16 cellular contexts compared by ENCODE assay signal in the genomic region with DNA sequence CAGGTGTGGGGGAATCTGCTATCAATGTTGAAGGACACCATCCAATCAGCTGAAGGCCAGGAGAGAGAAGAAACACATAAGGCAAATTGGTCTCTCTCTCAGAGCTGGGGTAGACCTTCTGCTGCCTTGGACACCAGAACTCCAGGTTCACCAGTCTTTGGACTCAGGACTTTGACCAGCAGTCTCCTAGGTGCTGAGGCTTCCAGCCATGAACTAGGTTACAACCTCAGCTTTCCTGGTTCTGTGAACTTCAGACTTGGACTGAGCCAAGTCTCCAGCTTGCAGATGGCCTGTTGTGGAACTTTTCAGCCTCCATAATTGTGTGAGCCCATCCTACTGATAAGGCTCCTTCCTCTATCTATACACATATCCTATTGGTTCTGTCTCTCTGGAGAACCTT. TPM values are rescaled to one million over a fixed set of nuclear protein-coding genes. Genes with fewer than 3 reads are reported as not detected.
DNase-seq lines count a peak whose midpoint lies in the region; ATAC-seq, FAIRE-seq and TF ChIP-seq lines count a peak whose summit lies in the region.
"Had no signal": no experiment of that assay in that cellular context is flagged by ENCODE, and none has a peak within 500 bp of the region (broad histone marks: within the 10 kb centered on the region; RNA-seq: fewer than 3 reads in every experiment).

No MANE protein-coding gene starts in this region.

- no peaks in the 10 kb centered on the region for H3K9me3 ChIP-seq in small intestine (ENCODE audit: control insufficient read depth, low read depth)
- H3K9me3 ChIP-seq: A549 had no signal

- FAIRE-seq in small intestine (lab: Jason Lieb, UNC), result no peak
- FAIRE-seq: A549 had no signal

- peaks cover 21% of the 10 kb centered on the region for H3K36me3 Mint-ChIP-seq in activated CD4-positive, alpha-beta T cell treated with anti-CD3 and anti-CD28 coated beads, Interleukin-2, amount 10 ng/mL, durations not matched to agents 24 days and 14 days (ENCODE audit: low read depth)
- H3K36me3 Mint-ChIP-seq in activated naive CD8-positive, alpha-beta T cell, result no peaks in the 10 kb centered on the region
- H3K36me3 Mint-ChIP-seq in activated naive CD8-positive, alpha-beta T cell treated with anti-CD3 and anti-CD28 coated beads for 36 hours, result peaks cover 2% of the 10 kb centered on the region

- H3K36me3 ChIP-seq in small intestine (ENCODE audit: control insufficient read depth in 2 of 2, insufficient read depth in 2 of 2, low read length in 2 of 2), result no peaks in the 10 kb centered on the region

- peak overlapping the region; percentile 98 for H3K27ac Mint-ChIP-seq in activated CD4-positive, alpha-beta T cell treated with anti-CD3 and anti-CD28 coated beads, Interleukin-2, amount 10 ng/mL, durations not matched to agents 24 days and 14 days
- peak overlapping the region; percentile 30 for H3K27ac Mint-ChIP-seq in activated naive CD8-positive, alpha-beta T cell
- no peak overlapping the region for H3K27ac Mint-ChIP-seq in activated naive CD8-positive, alpha-beta T cell treated with anti-CD3 and anti-CD28 coated beads for 36 hours
- H3K27ac Mint-ChIP-seq: CD4-positive, alpha-beta T cell; H9 had no signal

- no peak overlapping the region for H3K4me3 ChIP-seq in small intestine (ENCODE audit: low read depth in 1 of 2, low read length in 2 of 2)
- H3K4me3 ChIP-seq: A549 had no signal

- no peak for DNase-seq in activated CD4-positive, alpha-beta T cell treated with anti-CD3 and anti-CD28 coated beads, Interleukin-2, amount 10 ng/mL, durations not matched to agents 24 days and 14 days
- DNase-seq in activated CD4-positive, alpha-beta T cell treated with anti-CD3 and anti-CD28 coated beads for 48 hours, result no peak
- DNase-seq in activated naive CD8-positive, alpha-beta T cell treated with anti-CD3 and anti-CD28 coated beads for 36 hours, result no peak
- peak; percentile 8 for DNase-seq in UCSD-AML1 (lab: John Stamatoyannopoulos, UW; ENCODE audit: unreplicated experiment)
- peak; percentile 72 for DNase-seq in small intestine
- DNase-seq: CD4-positive, alpha-beta T cell; DMS153; GDM1; H9; KG1; NCI-H1105 treated with DMSO at 0.1 percent for 48 hours; NCI-H1694; NCI-H2081 treated with DMSO at 0.1 percent for 48 hours had no signal

- no peaks in the 10 kb centered on the region for H3K4me1 ChIP-seq in small intestine (ENCODE audit: control insufficient read depth in 2 of 2, insufficient read depth in 1 of 2, low read depth in 1 of 2, low read length in 1 of 2)
- H3K4me1 ChIP-seq: A549 had no signal

- no peaks in the 10 kb centered on the region for H3K27me3 ChIP-seq in small intestine (ENCODE audit: control insufficient read depth in 2 of 2, insufficient read depth in 2 of 2, low read length in 2 of 2)

- peaks cover 61% of the 10 kb centered on the region for H3K4me1 Mint-ChIP-seq in activated CD4-positive, alpha-beta T cell treated with anti-CD3 and anti-CD28 coated beads, Interleukin-2, amount 10 ng/mL, durations not matched to agents 24 days and 14 days
- peaks cover 23% of the 10 kb centered on the region for H3K4me1 Mint-ChIP-seq in activated naive CD8-positive, alpha-beta T cell (ENCODE audit: low read depth)
- H3K4me1 Mint-ChIP-seq in activated naive CD8-positive, alpha-beta T cell treated with anti-CD3 and anti-CD28 coated beads for 36 hours, result peaks cover 21% of the 10 kb centered on the region

- peaks cover 7% of the 10 kb centered on the region for H3K9me3 Mint-ChIP-seq in activated CD4-positive, alpha-beta T cell treated with anti-CD3 and anti-CD28 coated beads, Interleukin-2, amount 10 ng/mL, durations not matched to agents 24 days and 14 days
- H3K9me3 Mint-ChIP-seq in activated naive CD8-positive, alpha-beta T cell (ENCODE audit: low read depth), result no peaks in the 10 kb centered on the region
- H3K9me3 Mint-ChIP-seq in activated naive CD8-positive, alpha-beta T cell treated with anti-CD3 and anti-CD28 coated beads for 36 hours, result no peaks in the 10 kb centered on the region
- H3K9me3 Mint-ChIP-seq: CD4-positive, alpha-beta T cell; H9 had no signal

- H3K4me3 Mint-ChIP-seq in activated CD4-positive, alpha-beta T cell treated with anti-CD3 and anti-CD28 coated beads, Interleukin-2, amount 10 ng/mL, durations not matched to agents 24 days and 14 days, result peak overlapping the region; percentile 84
- H3K4me3 Mint-ChIP-seq in activated naive CD8-positive, alpha-beta T cell, result no peak overlapping the region
- no peak overlapping the region for H3K4me3 Mint-ChIP-seq in activated naive CD8-positive, alpha-beta T cell treated with anti-CD3 and anti-CD28 coated beads for 36 hours
- H3K4me3 Mint-ChIP-seq: CD4-positive, alpha-beta T cell; H9 had no signal

- H3K27ac ChIP-seq in small intestine (ENCODE audit: low read depth in 1 of 2, low read length in 1 of 2), result no peak overlapping the region
- H3K27ac ChIP-seq: A549 had no signal

- no peaks in the 10 kb centered on the region for H3K27me3 Mint-ChIP-seq in activated CD4-positive, alpha-beta T cell treated with anti-CD3 and anti-CD28 coated beads, Interleukin-2, amount 10 ng/mL, durations not matched to agents 24 days and 14 days
- H3K27me3 Mint-ChIP-seq in activated naive CD8-positive, alpha-beta T cell, result no peaks in the 10 kb centered on the region
- peaks cover 8% of the 10 kb centered on the region for H3K27me3 Mint-ChIP-seq in activated naive CD8-positive, alpha-beta T cell treated with anti-CD3 and anti-CD28 coated beads for 36 hours
- H3K27me3 Mint-ChIP-seq: CD4-positive, alpha-beta T cell had no signal

- intact Hi-C loops in activated CD4-positive, alpha-beta T cell treated with anti-CD3 and anti-CD28 coated beads, Interleukin-2, amount 10 ng/mL, durations not matched to agents 24 days and 14 days (cut with micrococcal nuclease), result loop anchor here (1.0 to 10.0 kb wide), 6 partner anchors 21 to 397 kb away; a partner anchor contains a TSS

- no peak for ATAC-seq in SK-N-SH treated with all-trans-retinoic acid at 6 μM for 48 hours
- ATAC-seq: A549 had no signal

TF ChIP-seq in SK-N-SH treated with all-trans-retinoic acid at 6 μM for 48 hours, 23 proteins besides CTCF, POLR2A, EP300 and RAD21:
- TF ChIP-seq RARB (CRISPR knock-in tag; IDR thresholded peaks at IDR 0.05), result no peak
- no peak for TF ChIP-seq ZC3H10 (CRISPR knock-in tag; IDR thresholded peaks at IDR 0.05)
- TF ChIP-seq TCF4 (CRISPR knock-in tag; IDR thresholded peaks at IDR 0.05; ENCODE audit: borderline replicate concordance), result no peak
- no peak for TF ChIP-seq CSDC2 (CRISPR knock-in tag; IDR thresholded peaks at IDR 0.05)
- TF ChIP-seq, protein P1, sequence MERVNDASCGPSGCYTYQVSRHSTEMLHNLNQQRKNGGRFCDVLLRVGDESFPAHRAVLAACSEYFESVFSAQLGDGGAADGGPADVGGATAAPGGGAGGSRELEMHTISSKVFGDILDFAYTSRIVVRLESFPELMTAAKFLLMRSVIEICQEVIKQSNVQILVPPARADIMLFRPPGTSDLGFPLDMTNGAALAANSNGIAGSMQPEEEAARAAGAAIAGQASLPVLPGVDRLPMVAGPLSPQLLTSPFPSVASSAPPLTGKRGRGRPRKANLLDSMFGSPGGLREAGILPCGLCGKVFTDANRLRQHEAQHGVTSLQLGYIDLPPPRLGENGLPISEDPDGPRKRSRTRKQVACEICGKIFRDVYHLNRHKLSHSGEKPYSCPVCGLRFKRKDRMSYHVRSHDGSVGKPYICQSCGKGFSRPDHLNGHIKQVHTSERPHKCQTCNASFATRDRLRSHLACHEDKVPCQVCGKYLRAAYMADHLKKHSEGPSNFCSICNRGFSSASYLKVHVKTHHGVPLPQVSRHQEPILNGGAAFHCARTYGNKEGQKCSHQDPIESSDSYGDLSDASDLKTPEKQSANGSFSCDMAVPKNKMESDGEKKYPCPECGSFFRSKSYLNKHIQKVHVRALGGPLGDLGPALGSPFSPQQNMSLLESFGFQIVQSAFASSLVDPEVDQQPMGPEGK (CRISPR knock-in tag; IDR thresholded peaks at IDR 0.05; ENCODE audit: borderline replicate concordance), result no peak
- no peak for TF ChIP-seq BACH2 (CRISPR knock-in tag; IDR thresholded peaks at IDR 0.05; ENCODE audit: borderline replicate concordance)
- TF ChIP-seq ZNF70 (CRISPR knock-in tag; IDR thresholded peaks at IDR 0.05), result no peak

RNA-seq across cellular contexts. Expression of a gene that starts 20.6 kb away (rescaled TPM):
- 3.8 and 4.7 TPM in 2 replicates for total RNA-seq in activated CD4-positive, alpha-beta T cell treated with anti-CD3 and anti-CD28 coated beads, Interleukin-2, amount 10 ng/mL, durations not matched to agents 24 days and 14 days
- total RNA-seq in activated naive CD8-positive, alpha-beta T cell treated with anti-CD3 and anti-CD28 coated beads for 36 hours, result 1 to 10 TPM in 1 of 2 experiments, under 1 TPM in 1; 0.72 to 1.2 TPM
- polyA plus RNA-seq in small intestine, result 1 to 10 TPM; 1.3 to 1.5 (median 1.4) TPM

Comparison
In these comparisons a context has a peak if more than half of its experiments do, and no peak if none do; other contexts are left out.
1. DNase-seq: peak in UCSD-AML1 (single experiment) and small intestine (single experiment); none in activated CD4-positive, alpha-beta T cell treated with anti-CD3 and anti-CD28 coated beads, Interleukin-2, amount 10 ng/mL, durations not matched to agents 24 days and 14 days (single experiment), activated CD4-positive, alpha-beta T cell treated with anti-CD3 and anti-CD28 coated beads for 48 hours (single experiment) and activated naive CD8-positive, alpha-beta T cell treated with anti-CD3 and anti-CD28 coated beads for 36 hours (single experiment).